Comparison of ENCODE assay signal across 22 cellular contexts in the genomic region with DNA sequence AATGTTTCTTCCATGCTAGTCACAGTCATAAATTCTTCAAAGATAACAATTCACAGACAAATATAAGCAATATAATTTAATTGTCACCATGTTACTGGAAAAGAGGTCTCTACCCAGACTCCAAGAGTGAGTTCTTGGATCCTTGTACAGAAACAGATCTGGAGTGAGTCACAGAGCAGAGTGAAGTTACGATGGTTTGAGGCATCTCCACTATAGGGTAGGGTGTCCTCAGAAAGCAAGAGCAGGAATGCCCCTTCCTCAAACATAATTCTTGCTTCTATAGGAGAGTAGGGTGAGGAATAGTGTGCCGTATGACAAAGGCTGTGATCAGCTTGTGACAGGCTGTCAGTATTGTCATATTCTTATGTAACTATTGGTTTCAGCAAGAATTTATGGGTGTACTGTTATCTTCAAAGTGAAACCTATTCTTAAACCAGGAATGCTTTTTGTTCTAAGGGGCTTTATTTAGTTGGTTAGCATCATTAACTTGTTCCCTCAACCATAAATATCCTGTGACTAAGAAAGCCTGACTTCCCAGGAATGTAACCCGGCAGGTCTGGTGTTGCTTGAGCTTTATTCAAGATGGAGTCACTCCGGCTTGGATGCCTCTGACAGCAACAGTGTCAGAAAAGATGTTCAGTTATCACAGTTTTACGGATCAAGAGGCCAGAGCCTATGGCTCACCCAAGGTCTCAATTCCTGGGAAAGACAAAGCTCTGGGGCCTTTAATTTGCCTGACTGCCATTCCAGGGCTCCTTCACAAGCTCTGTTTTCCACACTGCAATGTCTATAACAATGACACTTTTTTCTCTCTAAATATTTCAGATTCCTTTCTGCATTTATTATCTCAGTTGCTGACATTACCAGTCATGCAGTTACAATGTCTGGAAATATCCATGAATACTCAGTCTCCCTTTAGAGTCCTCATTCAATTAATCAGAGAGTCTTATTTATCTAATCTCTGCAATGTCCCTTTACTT.
A peak's percentile ranks its signal among the peaks of the same experiment; 100 is the strongest.
DNase-seq lines count a peak whose midpoint lies in the region; ATAC-seq and TF ChIP-seq lines count a peak whose summit lies in the region.
"Had no signal": no experiment of that assay in that cellular context is flagged by ENCODE, and none has a peak within 500 bp of the region (broad histone marks: within the 10 kb centered on the region; RNA-seq: fewer than 3 reads in every experiment).

No MANE protein-coding gene starts in this region.

- H3K79me2 ChIP-seq in hepatocyte (no peaks in the 10 kb centered on the region), osteoblast (ENCODE audit: insufficient read depth, low read length) (no peaks in the 10 kb centered on the region)

- H3K4me1 ChIP-seq in hepatocyte (ENCODE audit: insufficient read depth): no peaks in the 10 kb centered on the region
- peaks cover 5% of the 10 kb centered on the region for H3K4me1 ChIP-seq in osteoblast (ENCODE audit: insufficient read depth, low read length)
- H3K4me1 ChIP-seq in SJCRH30: no peaks in the 10 kb centered on the region
- H3K4me1 ChIP-seq: right lobe of liver, stomach had no signal

- H3K9me2 ChIP-seq in hepatocyte (replicated peaks; ENCODE audit: insufficient read depth): no peaks in the 10 kb centered on the region
- H3K9me2 ChIP-seq: SK-N-SH had no signal

- WGBS in hepatocyte (ENCODE audit: low lambda C conversion rate, missing lambda C conversion rate): 41% methylated on average over 5 of the region's 5 CpGs

- H3K4me3 ChIP-seq in hepatocyte (no peak overlapping the region), osteoblast (ENCODE audit: insufficient read depth, low read length) (no peak overlapping the region), SJCRH30 (no peak overlapping the region)
- H3K4me3 ChIP-seq: right lobe of liver, stomach had no signal

- H3K9me3 ChIP-seq in hepatocyte (ENCODE audit: low read depth): no peaks in the 10 kb centered on the region
- H3K9me3 ChIP-seq in osteoblast (ENCODE audit: low read depth, low read length): no peaks in the 10 kb centered on the region
- no peaks in the 10 kb centered on the region for H3K9me3 ChIP-seq in SJCRH30 (replicated peaks)
- H3K9me3 ChIP-seq: right lobe of liver, SK-N-SH had no signal

- no peak for ATAC-seq in HG02970 (IDR thresholded peaks at IDR 0.05; ENCODE audit: low FRiP score, unreplicated experiment)
- ATAC-seq: right lobe of liver had no signal

- H3K27ac ChIP-seq in hepatocyte: peak overlapping the region; percentile 46
- peak overlapping the region; percentile 54 for H3K27ac ChIP-seq in osteoblast (ENCODE audit: low read depth, low read length)
- H3K27ac ChIP-seq in SJCRH30: no peak overlapping the region
- H3K27ac ChIP-seq: HL-60, right lobe of liver, stomach had no signal

- no peaks in the 10 kb centered on the region for H3K27me3 Mint-ChIP-seq in Calu3 (ENCODE audit: unreplicated experiment)
- H3K27me3 Mint-ChIP-seq: CD4-positive, alpha-beta memory T cell; central memory CD8-positive, alpha-beta T cell had no signal

- H2AFZ ChIP-seq in hepatocyte (no peak overlapping the region), osteoblast (ENCODE audit: low read length) (peak overlapping the region; percentile 68)

- peaks cover 33% of the 10 kb centered on the region for H3K4me1 Mint-ChIP-seq in Calu3 (ENCODE audit: low read depth, unreplicated experiment)
- H3K4me1 Mint-ChIP-seq: CD4-positive, alpha-beta memory T cell; central memory CD8-positive, alpha-beta T cell had no signal

- intact Hi-C loops in Calu3 (cut with micrococcal nuclease; ENCODE audit: unreplicated experiment): no loop called here

- H3K36me3 ChIP-seq in hepatocyte (replicated peaks; ENCODE audit: insufficient read depth, low read depth) (no peaks in the 10 kb centered on the region), osteoblast (ENCODE audit: insufficient read depth, low read length) (no peaks in the 10 kb centered on the region), SJCRH30 (no peaks in the 10 kb centered on the region)
- H3K36me3 ChIP-seq: right lobe of liver, stomach had no signal

- H3K27ac Mint-ChIP-seq in Calu3 (ENCODE audit: unreplicated experiment): no peak overlapping the region
- H3K27ac Mint-ChIP-seq: activated T-helper 2 cell treated with anti-CD3 and anti-CD28 coated beads, Interferon-gamma antibody, Interleukin-2, Interleukin-4, amounts not matched to agents 10 μg/mL and 5 μg/mL and 100 μg/mL, durations not matched to agents 14 hours and 24 hours and 36 hours; CD4-positive, alpha-beta memory T cell had no signal

- no peak overlapping the region for H3K4me3 Mint-ChIP-seq in Calu3 (ENCODE audit: low read depth, unreplicated experiment)
- H3K4me3 Mint-ChIP-seq: CD4-positive, alpha-beta memory T cell; central memory CD8-positive, alpha-beta T cell had no signal

- no peaks in the 10 kb centered on the region for H4K20me1 ChIP-seq in hepatocyte (ENCODE audit: insufficient read depth, poor library complexity, severe bottlenecking)
- no peaks in the 10 kb centered on the region for H4K20me1 ChIP-seq in osteoblast (ENCODE audit: insufficient read depth, low read length)

- BruUV-seq in Calu3 (replicated peaks; lab: Mats Ljungman, UMichigan): no TSS peak

- TF ChIP-seq CTCF in Calu3 (IDR thresholded peaks at IDR 0.05; ENCODE audit: unreplicated experiment) (no peak), hepatocyte (IDR thresholded peaks at IDR 0.05; ENCODE audit: poor library complexity) (no peak), osteoblast (IDR thresholded peaks at IDR 0.05; ENCODE audit: extremely low read depth, low read depth, low read length) (no peak)

- H3K9me3 Mint-ChIP-seq in Calu3 (ENCODE audit: low read depth, unreplicated experiment): peaks cover 3% of the 10 kb centered on the region

- CTCF ChIA-PET in Calu3 (lab: Charles Lee): no interaction called here

- no peak overlapping the region for H3K4me2 ChIP-seq in hepatocyte
- peak overlapping the region; percentile 22 for H3K4me2 ChIP-seq in osteoblast (ENCODE audit: insufficient read depth, low read length)
- H3K4me2 ChIP-seq: SK-N-SH had no signal

- H3K27me3 ChIP-seq in hepatocyte: no peaks in the 10 kb centered on the region
- no peaks in the 10 kb centered on the region for H3K27me3 ChIP-seq in osteoblast (ENCODE audit: insufficient read depth, low read length)
- no peaks in the 10 kb centered on the region for H3K27me3 ChIP-seq in SJCRH30
- H3K27me3 ChIP-seq: right lobe of liver, stomach had no signal

- no peaks in the 10 kb centered on the region for H3K36me3 Mint-ChIP-seq in Calu3 (ENCODE audit: insufficient read depth, unreplicated experiment)
- H3K36me3 Mint-ChIP-seq: CD4-positive, alpha-beta memory T cell had no signal

- DNase-seq in Calu3 (peak; percentile 45), SW480 (ENCODE audit: low spot score) (peak; percentile 25), hepatocyte (ENCODE audit: low spot score) (peak; percentile 31), osteoblast (ENCODE audit: insufficient read length, low spot score, missing footprints) (peak; percentile 50), hypothalamus (lab: John Stamatoyannopoulos, UW) (no peak), SJCRH30 (no peak), activated T-cell treated with anti-CD3 and anti-CD28 coated beads for 4 hours (no peak)
- DNase-seq: CD4-positive, alpha-beta memory T cell; effector CD4-positive, alpha-beta T cell; KG1; kidney; NCI-H1092; NCI-H748 treated with DMSO at 0.1 percent for 48 hours; occipital lobe; OCI-M1; right lobe of liver; SK-N-SH; stomach had no signal

Comparison
In these comparisons a context has a peak if more than half of its experiments do, and no peak if none do; other contexts are left out.
1. DNase-seq: peak in Calu3 (single experiment), SW480 (single experiment), hepatocyte (single experiment) and osteoblast (single experiment); none in hypothalamus (0 of 51), SJCRH30 (0 of 2) and activated T-cell treated with anti-CD3 and anti-CD28 coated beads for 4 hours (single experiment).